ENCODE assay signal across 36 cellular contexts in the genomic region with DNA sequence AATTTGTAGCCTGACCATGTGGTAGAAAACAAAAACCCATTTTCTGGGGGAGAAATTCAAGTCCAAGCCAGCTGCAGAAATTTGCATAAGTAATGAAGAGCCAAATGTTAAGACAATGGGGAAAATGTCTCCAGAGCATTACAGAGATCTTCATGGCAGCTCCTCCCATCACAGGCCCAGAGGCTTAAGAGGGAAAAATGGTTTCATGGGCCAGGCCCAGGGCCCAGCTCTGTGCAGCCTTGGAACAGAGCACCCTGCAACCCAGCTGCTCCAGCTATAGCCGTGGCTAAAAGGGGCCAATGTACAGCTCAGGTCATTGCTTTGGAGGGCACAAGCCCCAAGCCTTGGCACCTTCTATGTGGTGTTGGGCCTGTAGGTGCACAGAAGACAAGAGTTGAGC.
"Had no signal": no experiment of that assay in that cellular context is flagged by ENCODE, and none has a peak within 500 bp of the region (broad histone marks: within the 10 kb centered on the region; RNA-seq: fewer than 3 reads in every experiment).

No MANE protein-coding gene starts in this region.

- H3K27me3 ChIP-seq: MG63 had no signal

- H3K9me3 ChIP-seq: MG63 had no signal

- DNase-seq: Kasumi-1, MG63, MM.1S, MV-4-11, NCI-H1048, NCI-H1092, NCI-H1092 treated with DMSO at 0.1 percent for 48 hours, NCI-H1105, NCI-H1105 treated with DMSO at 0.1 percent for 48 hours, NCI-H1417, NCI-H1417 treated with DMSO at 0.1 percent for 48 hours, NCI-H1436, NCI-H1436 treated with DMSO at 0.1 percent for 48 hours, NCI-H146, NCI-H1694, NCI-H1694 treated with DMSO at 0.1 percent for 48 hours, NCI-H187, NCI-H187 treated with DMSO at 0.1 percent for 48 hours, NCI-H1930, NCI-H2029, NCI-H2029 treated with DMSO at 0.1 percent for 48 hours, NCI-H2081, NCI-H2081 treated with DMSO at 0.1 percent for 48 hours, NCI-H2107, NCI-H2171, NCI-H2171 treated with DMSO at 0.1 percent for 48 hours, NCI-H2227 treated with DMSO at 0.1 percent for 48 hours, NCI-H226, NCI-H345, NCI-H446, NCI-H446 treated with DMSO at 0.1 percent for 48 hours, NCI-H510A, NCI-H510A treated with DMSO at 0.1 percent for 48 hours, NCI-H524, NCI-H524 treated with DMSO at 0.1 percent for 48 hours, NCI-H526 had no signal

- H3K4me3 ChIP-seq: MG63 had no signal

- H3K36me3 ChIP-seq: MG63 had no signal
